ENCODE assay signal across 17 cellular contexts in the genomic region with DNA sequence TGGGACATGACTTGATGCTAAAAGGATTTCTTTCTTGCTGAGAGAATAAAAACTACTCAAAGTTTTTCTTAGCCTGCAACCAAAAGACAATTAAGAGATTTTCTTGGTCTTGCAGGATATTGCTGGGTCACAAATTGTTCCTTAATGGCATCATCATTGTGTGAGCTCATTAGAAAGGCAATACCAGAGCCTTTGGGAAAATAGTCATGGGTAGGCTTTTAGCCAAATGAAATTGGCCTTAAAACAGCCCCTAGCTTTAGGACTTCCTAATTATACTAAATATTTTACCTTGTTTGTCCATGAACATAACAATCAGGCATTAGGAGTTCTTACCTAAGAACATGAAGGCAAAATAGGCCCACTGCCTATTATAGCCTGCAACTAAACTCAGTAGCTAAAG.
"Had no signal": no experiment of that assay in that cellular context is flagged by ENCODE, and none has a peak within 500 bp of the region (broad histone marks: within the 10 kb centered on the region; RNA-seq: fewer than 3 reads in every experiment).

No MANE protein-coding gene starts in this region.

- H3K4me1 ChIP-seq: gastroesophageal sphincter, lower lobe of right lung, pancreas, uterus had no signal

- H3K9me3 ChIP-seq: gastroesophageal sphincter, lower lobe of right lung, pancreas, uterus had no signal

- ATAC-seq: activated T-cell treated with anti-CD3 and anti-CD28 coated beads, Interleukin-2, amount 50 U/mL, for 4 hours; gastroesophageal sphincter; lower lobe of right lung; pancreas; stimulated activated naive CD8-positive, alpha-beta T cell treated with anti-CD3 and anti-CD28 coated beads, Interleukin-15, amount 100 ng/mL, for 72 hours had no signal

- H3K4me2 ChIP-seq: hepatocyte had no signal

- H3K27me3 ChIP-seq: cardiac muscle cell, gastroesophageal sphincter, hepatocyte, pancreas, uterus had no signal

- DNase-seq: activated CD4-positive, alpha-beta memory T cell treated with anti-CD3 and anti-CD28 coated beads for 36 hours; activated gamma-delta T cell; activated naive CD8-positive, alpha-beta T cell treated with anti-CD3 and anti-CD28 coated beads for 36 hours; activated T-cell treated with anti-CD3 and anti-CD28 coated beads, Interleukin-2, amount 50 U/mL, for 4 hours; aorta; lower lobe of right lung; midbrain; pancreas; stimulated activated CD4-positive, alpha-beta T cell treated with anti-CD3 and anti-CD28 coated beads, Interleukin-15, amount 100 ng/mL, for 24 hours; stimulated activated CD4-positive, alpha-beta T cell treated with anti-CD3 and anti-CD28 coated beads, Interleukin-4, amount 100 ng/mL, for 24 hours; stimulated activated naive CD8-positive, alpha-beta T cell treated with anti-CD3 and anti-CD28 coated beads, Interleukin-15, amount 100 ng/mL, for 72 hours; T1000; uterus had no signal

- H2AFZ ChIP-seq: hepatocyte had no signal

- H3K36me3 ChIP-seq: cardiac muscle cell, gastroesophageal sphincter, lower lobe of right lung, pancreas, uterus had no signal

- H3K79me2 ChIP-seq: hepatocyte had no signal

- H3K27ac ChIP-seq: cardiac muscle cell, gastroesophageal sphincter, hepatocyte, lower lobe of right lung, pancreas, uterus, VCaP had no signal

- H3K4me3 ChIP-seq: cardiac muscle cell, gastroesophageal sphincter, hepatocyte, lower lobe of right lung, pancreas, uterus had no signal
